Comparison of ENCODE assay signal across 1 cellular context in the genomic region with DNA sequence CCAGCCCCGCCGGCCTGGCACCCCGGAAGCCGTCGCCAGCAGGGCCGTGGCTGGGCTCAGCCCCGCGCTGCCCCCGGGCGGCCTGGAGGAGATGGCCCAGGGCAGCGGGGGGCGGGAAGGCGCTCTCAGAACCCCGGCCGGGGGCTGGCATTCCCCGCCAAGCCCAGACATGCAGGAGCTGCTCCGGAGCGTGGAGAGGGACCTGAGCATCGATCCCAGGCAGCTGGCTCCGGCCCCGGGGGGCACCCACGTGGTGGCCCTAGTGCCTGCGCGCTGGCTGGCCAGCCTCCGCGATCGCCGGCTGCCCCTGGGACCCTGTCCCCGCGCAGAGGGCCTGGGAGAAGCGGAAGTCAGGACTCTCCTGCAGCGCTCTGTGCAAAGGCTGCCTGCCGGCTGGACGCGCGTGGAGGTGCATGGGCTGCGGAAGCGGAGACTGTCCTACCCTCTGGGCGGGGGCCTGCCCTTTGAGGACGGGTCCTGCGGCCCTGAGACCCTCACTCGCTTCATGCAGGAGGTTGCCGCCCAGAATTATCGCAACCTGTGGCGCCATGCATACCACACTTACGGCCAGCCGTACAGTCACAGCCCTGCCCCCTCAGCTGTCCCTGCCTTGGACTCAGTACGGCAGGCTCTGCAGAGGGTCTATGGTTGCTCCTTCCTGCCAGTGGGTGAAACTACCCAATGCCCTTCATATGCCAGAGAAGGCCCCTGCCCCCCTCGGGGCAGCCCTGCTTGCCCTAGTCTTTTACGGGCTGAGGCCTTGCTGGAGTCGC.
A peak's percentile ranks its signal among the peaks of the same experiment; 100 is the strongest.
TF ChIP-seq lines count a peak whose summit lies in the region.

No MANE protein-coding gene starts in this region.

TF ChIP-seq in HepG2, 621 proteins besides CTCF, POLR2A, EP300 and RAD21 (continued from another document and continues in another):
- TF ChIP-seq, protein P1, sequence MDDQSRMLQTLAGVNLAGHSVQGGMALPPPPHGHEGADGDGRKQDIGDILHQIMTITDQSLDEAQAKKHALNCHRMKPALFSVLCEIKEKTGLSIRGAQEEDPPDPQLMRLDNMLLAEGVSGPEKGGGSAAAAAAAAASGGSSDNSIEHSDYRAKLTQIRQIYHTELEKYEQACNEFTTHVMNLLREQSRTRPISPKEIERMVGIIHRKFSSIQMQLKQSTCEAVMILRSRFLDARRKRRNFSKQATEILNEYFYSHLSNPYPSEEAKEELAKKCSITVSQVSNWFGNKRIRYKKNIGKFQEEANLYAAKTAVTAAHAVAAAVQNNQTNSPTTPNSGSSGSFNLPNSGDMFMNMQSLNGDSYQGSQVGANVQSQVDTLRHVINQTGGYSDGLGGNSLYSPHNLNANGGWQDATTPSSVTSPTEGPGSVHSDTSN (CRISPR knock-in tag; IDR thresholded peaks at IDR 0.05; ENCODE audit: borderline replicate concordance): no peak
- TF ChIP-seq, protein P2, sequence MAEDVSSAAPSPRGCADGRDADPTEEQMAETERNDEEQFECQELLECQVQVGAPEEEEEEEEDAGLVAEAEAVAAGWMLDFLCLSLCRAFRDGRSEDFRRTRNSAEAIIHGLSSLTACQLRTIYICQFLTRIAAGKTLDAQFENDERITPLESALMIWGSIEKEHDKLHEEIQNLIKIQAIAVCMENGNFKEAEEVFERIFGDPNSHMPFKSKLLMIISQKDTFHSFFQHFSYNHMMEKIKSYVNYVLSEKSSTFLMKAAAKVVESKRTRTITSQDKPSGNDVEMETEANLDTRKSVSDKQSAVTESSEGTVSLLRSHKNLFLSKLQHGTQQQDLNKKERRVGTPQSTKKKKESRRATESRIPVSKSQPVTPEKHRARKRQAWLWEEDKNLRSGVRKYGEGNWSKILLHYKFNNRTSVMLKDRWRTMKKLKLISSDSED (CRISPR knock-in tag; IDR thresholded peaks at IDR 0.05): 0 out of 2 replicates have a peak, but pooled peaks have one; percentile 2
- 0 out of 2 replicates have a peak, but pooled peaks have one; percentile 65 for TF ChIP-seq CCDC6 (CRISPR knock-in tag; IDR thresholded peaks at IDR 0.05)
- TF ChIP-seq, protein P3, sequence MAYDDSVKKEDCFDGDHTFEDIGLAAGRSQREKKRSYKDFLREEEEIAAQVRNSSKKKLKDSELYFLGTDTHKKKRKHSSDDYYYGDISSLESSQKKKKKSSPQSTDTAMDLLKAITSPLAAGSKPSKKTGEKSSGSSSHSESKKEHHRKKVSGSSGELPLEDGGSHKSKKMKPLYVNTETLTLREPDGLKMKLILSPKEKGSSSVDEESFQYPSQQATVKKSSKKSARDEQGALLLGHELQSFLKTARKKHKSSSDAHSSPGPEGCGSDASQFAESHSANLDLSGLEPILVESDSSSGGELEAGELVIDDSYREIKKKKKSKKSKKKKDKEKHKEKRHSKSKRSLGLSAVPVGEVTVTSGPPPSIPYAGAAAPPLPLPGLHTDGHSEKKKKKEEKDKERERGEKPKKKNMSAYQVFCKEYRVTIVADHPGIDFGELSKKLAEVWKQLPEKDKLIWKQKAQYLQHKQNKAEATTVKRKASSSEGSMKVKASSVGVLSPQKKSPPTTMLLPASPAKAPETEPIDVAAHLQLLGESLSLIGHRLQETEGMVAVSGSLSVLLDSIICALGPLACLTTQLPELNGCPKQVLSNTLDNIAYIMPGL (CRISPR knock-in tag; IDR thresholded peaks at IDR 0.05; ENCODE audit: borderline replicate concordance in 1 of 2, low read depth in 1 of 2): peak in 1 of 2 experiments; percentile 36; a peak in 1 of 4 replicates
- no peak for TF ChIP-seq ZFYVE20 (CRISPR knock-in tag; IDR thresholded peaks at IDR 0.05; ENCODE audit: borderline replicate concordance, low read depth)
- no peak for TF ChIP-seq SMAD1 (CRISPR knock-in tag; IDR thresholded peaks at IDR 0.05; ENCODE audit: borderline replicate concordance, low read depth)
- no peak for TF ChIP-seq NFIB (CRISPR knock-in tag; IDR thresholded peaks at IDR 0.05; ENCODE audit: borderline replicate concordance)
- no peak for TF ChIP-seq ZNF850 (CRISPR knock-in tag; conservative IDR thresholded peaks at IDR 0.05)
- no peak for TF ChIP-seq SALL2 (CRISPR knock-in tag; IDR thresholded peaks at IDR 0.05)
- no peak for TF ChIP-seq TBL1XR1 (IDR thresholded peaks at IDR 0.05; ENCODE audit: borderline replicate concordance, low read length, partially characterized antibody)
- TF ChIP-seq, protein P4, sequence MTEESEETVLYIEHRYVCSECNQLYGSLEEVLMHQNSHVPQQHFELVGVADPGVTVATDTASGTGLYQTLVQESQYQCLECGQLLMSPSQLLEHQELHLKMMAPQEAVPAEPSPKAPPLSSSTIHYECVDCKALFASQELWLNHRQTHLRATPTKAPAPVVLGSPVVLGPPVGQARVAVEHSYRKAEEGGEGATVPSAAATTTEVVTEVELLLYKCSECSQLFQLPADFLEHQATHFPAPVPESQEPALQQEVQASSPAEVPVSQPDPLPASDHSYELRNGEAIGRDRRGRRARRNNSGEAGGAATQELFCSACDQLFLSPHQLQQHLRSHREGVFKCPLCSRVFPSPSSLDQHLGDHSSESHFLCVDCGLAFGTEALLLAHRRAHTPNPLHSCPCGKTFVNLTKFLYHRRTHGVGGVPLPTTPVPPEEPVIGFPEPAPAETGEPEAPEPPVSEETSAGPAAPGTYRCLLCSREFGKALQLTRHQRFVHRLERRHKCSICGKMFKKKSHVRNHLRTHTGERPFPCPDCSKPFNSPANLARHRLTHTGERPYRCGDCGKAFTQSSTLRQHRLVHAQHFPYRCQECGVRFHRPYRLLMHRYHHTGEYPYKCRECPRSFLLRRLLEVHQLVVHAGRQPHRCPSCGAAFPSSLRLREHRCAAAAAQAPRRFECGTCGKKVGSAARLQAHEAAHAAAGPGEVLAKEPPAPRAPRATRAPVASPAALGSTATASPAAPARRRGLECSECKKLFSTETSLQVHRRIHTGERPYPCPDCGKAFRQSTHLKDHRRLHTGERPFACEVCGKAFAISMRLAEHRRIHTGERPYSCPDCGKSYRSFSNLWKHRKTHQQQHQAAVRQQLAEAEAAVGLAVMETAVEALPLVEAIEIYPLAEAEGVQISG (CRISPR knock-in tag; IDR thresholded peaks at IDR 0.05): peak; percentile 94
- TF ChIP-seq ZSCAN22 (CRISPR knock-in tag; IDR thresholded peaks at IDR 0.05): no peak
- TF ChIP-seq ZNF205 (CRISPR knock-in tag; IDR thresholded peaks at IDR 0.05): no peak
- TF ChIP-seq, protein P5, sequence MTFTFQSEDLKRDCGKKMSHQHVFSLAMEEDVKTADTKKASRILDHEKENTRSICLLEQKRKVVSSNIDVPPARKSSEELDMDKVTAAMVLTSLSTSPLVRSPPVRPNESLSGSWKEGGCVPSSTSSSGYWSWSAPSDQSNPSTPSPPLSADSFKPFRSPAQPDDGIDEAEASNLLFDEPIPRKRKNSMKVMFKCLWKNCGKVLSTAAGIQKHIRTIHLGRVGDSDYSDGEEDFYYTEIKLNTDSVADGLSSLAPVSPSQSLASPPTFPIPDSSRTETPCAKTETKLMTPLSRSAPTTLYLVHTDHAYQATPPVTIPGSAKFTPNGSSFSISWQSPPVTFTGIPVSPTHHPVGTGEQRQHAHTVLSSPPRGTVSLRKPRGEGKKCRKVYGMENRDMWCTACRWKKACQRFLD (CRISPR knock-in tag; IDR thresholded peaks at IDR 0.05; ENCODE audit: borderline replicate concordance): no peak
- peak; percentile 46; the same call in 1 of the 2 replicates for TF ChIP-seq KMT2B (CRISPR knock-in tag; IDR thresholded peaks at IDR 0.05)
- no peak for TF ChIP-seq ZNF546 (CRISPR knock-in tag; conservative IDR thresholded peaks at IDR 0.05)
- peak; percentile 73 for TF ChIP-seq HNRNPL (IDR thresholded peaks at IDR 0.05; ENCODE audit: low read depth, low read length)
- no peak for TF ChIP-seq RFXANK (CRISPR knock-in tag; IDR thresholded peaks at IDR 0.05)
- peak; percentile 56; the same call in 1 of the 2 replicates for TF ChIP-seq MYC (CRISPR knock-in tag; IDR thresholded peaks at IDR 0.05; ENCODE audit: borderline replicate concordance)
- TF ChIP-seq ESRRA (CRISPR knock-in tag; IDR thresholded peaks at IDR 0.05; ENCODE audit: low read depth): no peak; the same call in 1 of the 2 replicates
- TF ChIP-seq SP140L (CRISPR knock-in tag; IDR thresholded peaks at IDR 0.05; ENCODE audit: borderline replicate concordance): no peak
- TF ChIP-seq KDM5A (IDR thresholded peaks at IDR 0.05; ENCODE audit: borderline replicate concordance, low read length): peak; percentile 59; the same call in 1 of the 2 replicates
- TF ChIP-seq BRD4 (CRISPR knock-in tag; IDR thresholded peaks at IDR 0.05): no peak
- TF ChIP-seq THAP11 (CRISPR knock-in tag; IDR thresholded peaks at IDR 0.05): peak; percentile 22; the same call in 1 of the 2 replicates
- no peak for TF ChIP-seq ZFP90 (CRISPR knock-in tag; IDR thresholded peaks at IDR 0.05; ENCODE audit: borderline replicate concordance)
- peak; percentile 21; the same call in 1 of the 2 replicates for TF ChIP-seq BCL6 (CRISPR knock-in tag; IDR thresholded peaks at IDR 0.05)
- no peak for TF ChIP-seq ZNF615 (CRISPR knock-in tag; IDR thresholded peaks at IDR 0.05; ENCODE audit: borderline replicate concordance)
- TF ChIP-seq ATF1 (CRISPR knock-in tag; IDR thresholded peaks at IDR 0.05): no peak
- no peak for TF ChIP-seq ZNF30 (CRISPR knock-in tag; IDR thresholded peaks at IDR 0.05)
- no peak for TF ChIP-seq CENPX (CRISPR knock-in tag; IDR thresholded peaks at IDR 0.05)
- TF ChIP-seq NFE2L1 (CRISPR knock-in tag; IDR thresholded peaks at IDR 0.05; ENCODE audit: borderline replicate concordance): no peak
- no peak for TF ChIP-seq ZSCAN12 (CRISPR knock-in tag; IDR thresholded peaks at IDR 0.05)
- no peak for TF ChIP-seq PHF5A (CRISPR knock-in tag; IDR thresholded peaks at IDR 0.05; ENCODE audit: low read depth, unreplicated experiment)
- TF ChIP-seq, protein P6, sequence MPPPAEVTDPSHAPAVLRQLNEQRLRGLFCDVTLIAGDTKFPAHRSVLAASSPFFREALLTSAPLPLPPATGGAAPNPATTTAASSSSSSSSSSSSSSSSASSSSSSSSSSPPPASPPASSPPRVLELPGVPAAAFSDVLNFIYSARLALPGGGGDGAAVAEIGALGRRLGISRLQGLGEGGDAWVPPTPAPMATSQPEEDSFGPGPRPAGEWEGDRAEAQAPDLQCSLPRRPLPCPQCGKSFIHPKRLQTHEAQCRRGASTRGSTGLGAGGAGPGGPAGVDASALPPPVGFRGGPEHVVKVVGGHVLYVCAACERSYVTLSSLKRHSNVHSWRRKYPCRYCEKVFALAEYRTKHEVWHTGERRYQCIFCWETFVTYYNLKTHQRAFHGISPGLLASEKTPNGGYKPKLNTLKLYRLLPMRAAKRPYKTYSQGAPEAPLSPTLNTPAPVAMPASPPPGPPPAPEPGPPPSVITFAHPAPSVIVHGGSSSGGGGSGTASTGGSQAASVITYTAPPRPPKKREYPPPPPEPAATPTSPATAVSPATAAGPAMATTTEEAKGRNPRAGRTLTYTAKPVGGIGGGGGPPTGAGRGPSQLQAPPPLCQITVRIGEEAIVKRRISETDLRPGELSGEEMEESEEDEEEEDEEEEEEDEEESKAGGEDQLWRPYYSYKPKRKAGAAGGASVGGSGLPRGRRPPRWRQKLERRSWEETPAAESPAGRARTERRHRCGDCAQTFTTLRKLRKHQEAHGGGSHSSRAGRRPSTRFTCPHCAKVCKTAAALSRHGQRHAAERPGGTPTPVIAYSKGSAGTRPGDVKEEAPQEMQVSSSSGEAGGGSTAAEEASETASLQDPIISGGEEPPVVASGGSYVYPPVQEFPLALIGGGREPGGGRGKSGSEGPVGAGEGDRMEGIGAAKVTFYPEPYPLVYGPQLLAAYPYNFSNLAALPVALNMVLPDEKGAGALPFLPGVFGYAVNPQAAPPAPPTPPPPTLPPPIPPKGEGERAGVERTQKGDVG (CRISPR knock-in tag; IDR thresholded peaks at IDR 0.05; ENCODE audit: borderline replicate concordance): 0 out of 2 replicates have a peak, but pooled peaks have one; percentile 52
- peak; percentile 67; the same call in 1 of the 2 replicates for TF ChIP-seq ZBTB38 (CRISPR knock-in tag; IDR thresholded peaks at IDR 0.05)
- TF ChIP-seq, protein P7, sequence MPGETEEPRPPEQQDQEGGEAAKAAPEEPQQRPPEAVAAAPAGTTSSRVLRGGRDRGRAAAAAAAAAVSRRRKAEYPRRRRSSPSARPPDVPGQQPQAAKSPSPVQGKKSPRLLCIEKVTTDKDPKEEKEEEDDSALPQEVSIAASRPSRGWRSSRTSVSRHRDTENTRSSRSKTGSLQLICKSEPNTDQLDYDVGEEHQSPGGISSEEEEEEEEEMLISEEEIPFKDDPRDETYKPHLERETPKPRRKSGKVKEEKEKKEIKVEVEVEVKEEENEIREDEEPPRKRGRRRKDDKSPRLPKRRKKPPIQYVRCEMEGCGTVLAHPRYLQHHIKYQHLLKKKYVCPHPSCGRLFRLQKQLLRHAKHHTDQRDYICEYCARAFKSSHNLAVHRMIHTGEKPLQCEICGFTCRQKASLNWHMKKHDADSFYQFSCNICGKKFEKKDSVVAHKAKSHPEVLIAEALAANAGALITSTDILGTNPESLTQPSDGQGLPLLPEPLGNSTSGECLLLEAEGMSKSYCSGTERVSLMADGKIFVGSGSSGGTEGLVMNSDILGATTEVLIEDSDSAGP (CRISPR knock-in tag; IDR thresholded peaks at IDR 0.05; ENCODE audit: borderline replicate concordance): no peak
- no peak for TF ChIP-seq ZNF557 (CRISPR knock-in tag; IDR thresholded peaks at IDR 0.05)
- TF ChIP-seq NR3C1 (CRISPR knock-in tag; IDR thresholded peaks at IDR 0.05): no peak
- TF ChIP-seq, protein P8, sequence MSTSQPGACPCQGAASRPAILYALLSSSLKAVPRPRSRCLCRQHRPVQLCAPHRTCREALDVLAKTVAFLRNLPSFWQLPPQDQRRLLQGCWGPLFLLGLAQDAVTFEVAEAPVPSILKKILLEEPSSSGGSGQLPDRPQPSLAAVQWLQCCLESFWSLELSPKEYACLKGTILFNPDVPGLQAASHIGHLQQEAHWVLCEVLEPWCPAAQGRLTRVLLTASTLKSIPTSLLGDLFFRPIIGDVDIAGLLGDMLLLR (CRISPR knock-in tag; IDR thresholded peaks at IDR 0.05): no peak
- TF ChIP-seq, protein P9, sequence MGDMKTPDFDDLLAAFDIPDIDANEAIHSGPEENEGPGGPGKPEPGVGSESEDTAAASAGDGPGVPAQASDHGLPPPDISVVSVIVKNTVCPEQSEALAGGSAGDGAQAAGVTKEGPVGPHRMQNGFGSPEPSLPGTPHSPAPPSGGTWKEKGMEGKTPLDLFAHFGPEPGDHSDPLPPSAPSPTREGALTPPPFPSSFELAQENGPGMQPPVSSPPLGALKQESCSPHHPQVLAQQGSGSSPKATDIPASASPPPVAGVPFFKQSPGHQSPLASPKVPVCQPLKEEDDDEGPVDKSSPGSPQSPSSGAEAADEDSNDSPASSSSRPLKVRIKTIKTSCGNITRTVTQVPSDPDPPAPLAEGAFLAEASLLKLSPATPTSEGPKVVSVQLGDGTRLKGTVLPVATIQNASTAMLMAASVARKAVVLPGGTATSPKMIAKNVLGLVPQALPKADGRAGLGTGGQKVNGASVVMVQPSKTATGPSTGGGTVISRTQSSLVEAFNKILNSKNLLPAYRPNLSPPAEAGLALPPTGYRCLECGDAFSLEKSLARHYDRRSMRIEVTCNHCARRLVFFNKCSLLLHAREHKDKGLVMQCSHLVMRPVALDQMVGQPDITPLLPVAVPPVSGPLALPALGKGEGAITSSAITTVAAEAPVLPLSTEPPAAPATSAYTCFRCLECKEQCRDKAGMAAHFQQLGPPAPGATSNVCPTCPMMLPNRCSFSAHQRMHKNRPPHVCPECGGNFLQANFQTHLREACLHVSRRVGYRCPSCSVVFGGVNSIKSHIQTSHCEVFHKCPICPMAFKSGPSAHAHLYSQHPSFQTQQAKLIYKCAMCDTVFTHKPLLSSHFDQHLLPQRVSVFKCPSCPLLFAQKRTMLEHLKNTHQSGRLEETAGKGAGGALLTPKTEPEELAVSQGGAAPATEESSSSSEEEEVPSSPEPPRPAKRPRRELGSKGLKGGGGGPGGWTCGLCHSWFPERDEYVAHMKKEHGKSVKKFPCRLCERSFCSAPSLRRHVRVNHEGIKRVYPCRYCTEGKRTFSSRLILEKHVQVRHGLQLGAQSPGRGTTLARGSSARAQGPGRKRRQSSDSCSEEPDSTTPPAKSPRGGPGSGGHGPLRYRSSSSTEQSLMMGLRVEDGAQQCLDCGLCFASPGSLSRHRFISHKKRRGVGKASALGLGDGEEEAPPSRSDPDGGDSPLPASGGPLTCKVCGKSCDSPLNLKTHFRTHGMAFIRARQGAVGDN (CRISPR knock-in tag; IDR thresholded peaks at IDR 0.05): peak; percentile 90
- TF ChIP-seq ZSCAN25 (CRISPR knock-in tag; IDR thresholded peaks at IDR 0.05): 0 out of 2 replicates have a peak, but pooled peaks have one; percentile 9
